Comparison of ENCODE assay signal across 15 cellular contexts in genomic region chr10:97378933-97379921, GRCh38. TPM values are rescaled to one million over a fixed set of nuclear protein-coding genes. Genes with fewer than 3 reads are reported as not detected.
DNase-seq lines count a peak whose midpoint lies in the region; ATAC-seq, FAIRE-seq and TF ChIP-seq lines count a peak whose summit lies in the region.
"Had no signal": no experiment of that assay in that cellular context is flagged by ENCODE, and none has a peak within 500 bp of the region (broad histone marks: within the 10 kb centered on the region; RNA-seq: fewer than 3 reads in every experiment).

No MANE protein-coding gene starts in this region.

- H3K4me3 ChIP-seq in A549: no peak overlapping the region
- H3K4me3 ChIP-seq in osteoblast (ENCODE audit: insufficient read depth, low read length): no peak overlapping the region

- no peak for TF ChIP-seq RAD21 in A549 (conservative IDR thresholded peaks at IDR 0.05 in 1 of 2, IDR thresholded peaks at IDR 0.05 in 1 of 2)

- no peak for TF ChIP-seq CTCF in A549 (IDR thresholded peaks at IDR 0.05)
- TF ChIP-seq CTCF in osteoblast (IDR thresholded peaks at IDR 0.05; ENCODE audit: extremely low read depth, low read depth, low read length): no peak

- DNase-seq in A549 (ENCODE audit: low read depth in 1 of 2, low spot score in 1 of 2) (no peak), ELF-1 (ENCODE audit: low read depth, low spot score) (peak; percentile 48), cerebellar cortex (ENCODE audit: low spot score) (peak; percentile 19), osteoblast (ENCODE audit: insufficient read length, low spot score, missing footprints) (peak; percentile 52), NCI-H187 (lab: John Stamatoyannopoulos, UW) (no peak)
- DNase-seq: ACHN; CD8-positive, alpha-beta T cell; H9; Kasumi-1; NCI-H1930; NCI-H345; NCI-H69; PC-3 had no signal

- ATAC-seq in A549: peak; percentile 8 to 20; a peak in 4 of 6 replicates
- no peak for ATAC-seq in GM18868 (IDR thresholded peaks at IDR 0.05; ENCODE audit: unreplicated experiment)
- no peak for ATAC-seq in GM21717 (IDR thresholded peaks at IDR 0.05; ENCODE audit: unreplicated experiment)
- ATAC-seq: CD8-positive, alpha-beta T cell; PC-3 had no signal

- H2AFZ ChIP-seq in osteoblast (ENCODE audit: low read length): no peak overlapping the region

- no peak for FAIRE-seq in A549 (lab: Jason Lieb, UNC)

- H3K27me3 ChIP-seq in osteoblast (ENCODE audit: insufficient read depth, low read length): no peaks in the 10 kb centered on the region

- TF ChIP-seq POLR2A in A549 (IDR thresholded peaks at IDR 0.05; ENCODE audit: low read length): no peak

- H3K79me2 ChIP-seq in osteoblast (ENCODE audit: insufficient read depth, low read length): no peaks in the 10 kb centered on the region

- no peak overlapping the region for H3K27ac ChIP-seq in A549
- no peak overlapping the region for H3K27ac ChIP-seq in osteoblast (ENCODE audit: low read depth, low read length)

- H3K36me3 ChIP-seq in osteoblast (ENCODE audit: insufficient read depth, low read length): peaks cover 63% of the 10 kb centered on the region

- CTCF ChIA-PET in A549 (lab: Yijun Ruan, JAX): interaction anchor here (1.7 kb wide), 1 partner anchor 22 kb away, joined by 3 read pairs; the partner anchor contains the start of gene RRP12

- 95% methylated on average over 14 of the region's 15 CpGs for WGBS in A549 (ENCODE audit: missing lambda C conversion rate)

- H3K9me3 ChIP-seq in A549: no peaks in the 10 kb centered on the region
- H3K9me3 ChIP-seq in osteoblast (ENCODE audit: low read depth, low read length): no peaks in the 10 kb centered on the region

- TF ChIP-seq EP300 in A549 (IDR thresholded peaks at IDR 0.05): no peak

- POLR2A ChIA-PET in A549 (lab: Yijun Ruan, JAX): no interaction called here

- no peaks in the 10 kb centered on the region for H4K20me1 ChIP-seq in osteoblast (ENCODE audit: insufficient read depth, low read length)

- no peaks in the 10 kb centered on the region for H3K4me1 ChIP-seq in A549
- no peaks in the 10 kb centered on the region for H3K4me1 ChIP-seq in osteoblast (ENCODE audit: insufficient read depth, low read length)

- H3K4me2 ChIP-seq in A549 (no peak overlapping the region), osteoblast (ENCODE audit: insufficient read depth, low read length) (no peak overlapping the region)

TF ChIP-seq in A549, 52 proteins besides CTCF, POLR2A, EP300 and RAD21:
- TF ChIP-seq, protein P1, sequence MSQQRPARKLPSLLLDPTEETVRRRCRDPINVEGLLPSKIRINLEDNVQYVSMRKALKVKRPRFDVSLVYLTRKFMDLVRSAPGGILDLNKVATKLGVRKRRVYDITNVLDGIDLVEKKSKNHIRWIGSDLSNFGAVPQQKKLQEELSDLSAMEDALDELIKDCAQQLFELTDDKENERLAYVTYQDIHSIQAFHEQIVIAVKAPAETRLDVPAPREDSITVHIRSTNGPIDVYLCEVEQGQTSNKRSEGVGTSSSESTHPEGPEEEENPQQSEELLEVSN (IDR thresholded peaks at IDR 0.05; ENCODE audit: borderline replicate concordance, low read depth): no peak
- TF ChIP-seq NFE2L2 (conservative IDR thresholded peaks at IDR 0.05; ENCODE audit: low read length) (no peak), JUNB (IDR thresholded peaks at IDR 0.05) (no peak), RFX5 (IDR thresholded peaks at IDR 0.05) (no peak)

RNA-seq across cellular contexts. Expression of gene RRP12, which starts 21.9 kb away (rescaled TPM):
- polyA plus RNA-seq in A549 (2011; rRNA removed) (38.1 and 40.8 TPM in 2 replicates), A549 (2017; fragmentation: RNase III; extraction: RNeasy Plus Mini Kit Qiagen cat#74134 plus additional on column Dnase treatment) (37.0 to 43.9 TPM (median 37.9 TPM) in 3 replicates)
- polyA plus RNA-seq in A549 (2012; cell fraction: cytosol; rRNA removed): 29.5 and 30.1 TPM in 2 replicates
- polyA plus RNA-seq in A549 (2012; cell fraction: nucleus; rRNA removed): 110 and 127 TPM in 2 replicates
- polyA minus RNA-seq in A549 (2011; rRNA and poly(A)+ RNA removed): 66.7 and 83.7 TPM in 2 replicates
- total RNA-seq in osteoblast: 15.0 and 15.9 TPM in 2 replicates

RNA-seq across cellular contexts. Expression of gene FRAT2, which starts 44.7 kb away (rescaled TPM):
- polyA plus RNA-seq in A549 (2011; rRNA removed): 4.1 and 4.4 TPM in 2 replicates
- 5.6 and 7.8 TPM in 2 replicates for polyA plus RNA-seq in A549 (2012; cell fraction: cytosol; rRNA removed)
- polyA plus RNA-seq in A549 (2012; cell fraction: nucleus; rRNA removed): 4.9 and 6.3 TPM in 2 replicates
- polyA plus RNA-seq in A549 (2017; fragmentation: RNase III; extraction: RNeasy Plus Mini Kit Qiagen cat#74134 plus additional on column Dnase treatment): 2.8 to 5.0 TPM (median 3.9 TPM) in 3 replicates
- 3.3 and 3.6 TPM in 2 replicates for polyA minus RNA-seq in A549 (2011; rRNA and poly(A)+ RNA removed)
- total RNA-seq in osteoblast: 8.0 and 9.4 TPM in 2 replicates

RNA-seq across cellular contexts. Expression of gene PGAM1, which starts 46.8 kb away (rescaled TPM):
- polyA plus RNA-seq in A549 (2011; rRNA removed): 459 and 516 TPM in 2 replicates
- polyA plus RNA-seq in A549 (2012; cell fraction: cytosol; rRNA removed): 497 and 598 TPM in 2 replicates
- 365 and 373 TPM in 2 replicates for polyA plus RNA-seq in A549 (2012; cell fraction: nucleus; rRNA removed)
- 516 to 557 TPM (median 525 TPM) in 3 replicates for polyA plus RNA-seq in A549 (2017; fragmentation: RNase III; extraction: RNeasy Plus Mini Kit Qiagen cat#74134 plus additional on column Dnase treatment)
- 361 and 374 TPM in 2 replicates for polyA minus RNA-seq in A549 (2011; rRNA and poly(A)+ RNA removed)
- 256 and 330 TPM in 2 replicates for total RNA-seq in osteoblast

Comparison
In these comparisons a context has a peak if more than half of its experiments do, and no peak if none do; other contexts are left out.
1. ATAC-seq: peak in A549 (2 of 2); none in GM18868 (single experiment) and GM21717 (single experiment).
2. DNase-seq: peak in ELF-1 (single experiment), cerebellar cortex (single experiment) and osteoblast (single experiment); none in A549 (0 of 2) and NCI-H187 (0 of 2).